Comparison of ENCODE assay signal across 23 cellular contexts in genomic region chr3:138511990-138512389, GRCh38.
"Had no signal": no experiment of that assay in that cellular context is flagged by ENCODE, and none has a peak within 500 bp of the region (broad histone marks: within the 10 kb centered on the region; RNA-seq: fewer than 3 reads in every experiment).

No MANE protein-coding gene starts in this region.

- H3K27me3 ChIP-seq: brain microvascular endothelial cell, colonic mucosa, foreskin keratinocyte, heart left ventricle, left lung, right atrium auricular region, tibial nerve, uterus had no signal

- H3K4me1 ChIP-seq: colonic mucosa, foreskin keratinocyte, left lung, tibial nerve, uterus had no signal

- H3K27ac ChIP-seq: brain microvascular endothelial cell, colonic mucosa, foreskin keratinocyte, heart left ventricle, left lung, right atrium auricular region, tibial nerve, uterus had no signal

- H3K9me3 Mint-ChIP-seq: activated B cell treated with CpG ODN at 0.5 μM for 24 hours; activated CD4-positive, alpha-beta memory T cell treated with anti-CD3 and anti-CD28 coated beads, Interleukin-2, amount 10 ng/mL, durations not matched to agents 7 days and 5 days; central memory CD8-positive, alpha-beta T cell; neural crest cell had no signal

- H3K4me1 Mint-ChIP-seq: activated B cell treated with CpG ODN at 0.5 μM for 24 hours; central memory CD8-positive, alpha-beta T cell had no signal

- ATAC-seq: activated CD8-positive, alpha-beta memory T cell treated with anti-CD3 and anti-CD28 coated beads, Interleukin-2, amount 10 ng/mL, durations not matched to agents 7 days and 5 days; foreskin keratinocyte; heart left ventricle; left lung; stimulated activated naive CD8-positive, alpha-beta T cell treated with anti-CD3 and anti-CD28 coated beads, Interleukin-15, Interleukin-2, amounts not matched to agents 100 U/mL and 50 U/mL, for 24 hours had no signal

- H3K27me3 Mint-ChIP-seq: activated B cell treated with CpG ODN at 0.5 μM for 24 hours; activated CD4-positive, alpha-beta memory T cell treated with anti-CD3 and anti-CD28 coated beads, Interleukin-2, amount 10 ng/mL, durations not matched to agents 7 days and 5 days; activated CD8-positive, alpha-beta memory T cell treated with anti-CD3 and anti-CD28 coated beads, Interleukin-2, amount 10 ng/mL, durations not matched to agents 7 days and 5 days; central memory CD8-positive, alpha-beta T cell; progenitor cell of endocrine pancreas had no signal

- H3K4me3 Mint-ChIP-seq: activated B cell treated with CpG ODN at 0.5 μM for 24 hours; activated CD4-positive, alpha-beta memory T cell treated with anti-CD3 and anti-CD28 coated beads, Interleukin-2, amount 10 ng/mL, durations not matched to agents 7 days and 5 days; activated CD8-positive, alpha-beta memory T cell treated with anti-CD3 and anti-CD28 coated beads, Interleukin-2, amount 10 ng/mL, durations not matched to agents 7 days and 5 days; central memory CD8-positive, alpha-beta T cell; endodermal cell; neural crest cell had no signal

- H3K9me3 ChIP-seq: colonic mucosa, heart left ventricle, left lung, right atrium auricular region, tibial nerve, uterus had no signal

- H3K36me3 ChIP-seq: brain microvascular endothelial cell, colonic mucosa, right atrium auricular region, uterus had no signal

- H3K4me3 ChIP-seq: colonic mucosa, heart left ventricle, left lung, right atrium auricular region, tibial nerve, uterus had no signal

- DNase-seq: activated B cell treated with CpG ODN at 0.5 μM for 24 hours; activated CD4-positive, alpha-beta memory T cell treated with anti-CD3 and anti-CD28 coated beads, Interleukin-2, amount 10 ng/mL, durations not matched to agents 7 days and 5 days; activated CD4-positive, alpha-beta T cell treated with anti-CD3 and anti-CD28 coated beads for 48 hours; activated CD8-positive, alpha-beta memory T cell treated with anti-CD3 and anti-CD28 coated beads, Interleukin-2, amount 10 ng/mL, durations not matched to agents 7 days and 5 days; activated effector memory CD4-positive, alpha-beta T cell treated with Interleukin-2 at 50 U/mL for 16 hours; activated naive CD4-positive, alpha-beta T cell treated with anti-CD3 and anti-CD28 coated beads, Interleukin-2, amount 50 U/mL, for 16 hours; activated T-cell treated with anti-CD3 and anti-CD28 coated beads, Interleukin-2, amount 50 U/mL, for 1 hour; aorta; brain microvascular endothelial cell; colonic mucosa; endodermal cell; foreskin keratinocyte; heart left ventricle; left lung; mammary epithelial cell; stimulated activated CD4-positive, alpha-beta T cell treated with anti-CD3 and anti-CD28 coated beads, Interleukin-2, amount 100 ng/mL, for 24 hours; stimulated activated naive CD8-positive, alpha-beta T cell treated with anti-CD3 and anti-CD28 coated beads, Interleukin-15, Interleukin-2, amounts not matched to agents 100 U/mL and 50 U/mL, for 24 hours; uterus had no signal

- H3K27ac Mint-ChIP-seq: activated B cell treated with CpG ODN at 0.5 μM for 24 hours; activated CD4-positive, alpha-beta memory T cell treated with anti-CD3 and anti-CD28 coated beads, Interleukin-2, amount 10 ng/mL, durations not matched to agents 7 days and 5 days; activated CD8-positive, alpha-beta memory T cell treated with anti-CD3 and anti-CD28 coated beads, Interleukin-2, amount 10 ng/mL, durations not matched to agents 7 days and 5 days; endodermal cell; progenitor cell of endocrine pancreas had no signal
